In the genomic region with DNA sequence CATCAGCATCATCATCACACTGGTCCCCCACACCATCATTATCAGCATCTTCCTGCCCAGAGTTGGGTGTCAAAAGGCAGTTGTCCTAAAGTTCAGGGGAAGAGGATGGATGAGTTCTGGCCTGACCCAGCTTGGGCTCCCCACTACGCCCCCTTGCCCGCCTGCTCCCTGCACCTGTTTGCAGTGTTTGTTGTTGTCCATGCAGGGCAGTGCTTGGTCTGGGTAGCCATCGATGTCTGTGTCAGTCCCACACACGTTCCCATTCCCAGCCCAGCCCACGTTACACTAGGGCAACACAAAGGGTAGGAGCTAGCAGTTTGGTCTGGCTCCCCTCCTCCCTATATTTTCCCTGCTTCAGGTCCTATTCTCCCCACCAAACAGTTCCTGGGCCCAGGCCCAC, we compare ENCODE assay signal across 17 cellular contexts. TPM values are rescaled to one million over a fixed set of nuclear protein-coding genes. Genes with fewer than 3 reads are reported as not detected.
DNase-seq lines count a peak whose midpoint lies in the region; ATAC-seq and TF ChIP-seq lines count a peak whose summit lies in the region.
"Had no signal": no experiment of that assay in that cellular context is flagged by ENCODE, and none has a peak within 500 bp of the region (broad histone marks: within the 10 kb centered on the region; RNA-seq: fewer than 3 reads in every experiment).

No MANE protein-coding gene starts in this region.

- no peak for ATAC-seq in HG02610 (IDR thresholded peaks at IDR 0.05; ENCODE audit: unreplicated experiment)
- ATAC-seq in GM19035 (IDR thresholded peaks at IDR 0.05; ENCODE audit: unreplicated experiment) = no peak
- ATAC-seq in HG03439 (IDR thresholded peaks at IDR 0.05; ENCODE audit: unreplicated experiment) = no peak
- ATAC-seq: CD8-positive, alpha-beta T cell had no signal

- TF ChIP-seq CTCF in endodermal cell (conservative IDR thresholded peaks at IDR 0.05) = no peak
- TF ChIP-seq CTCF in osteoblast (IDR thresholded peaks at IDR 0.05; ENCODE audit: extremely low read depth, low read depth, low read length) = no peak

- no peaks in the 10 kb centered on the region for H3K27me3 ChIP-seq in endodermal cell (ENCODE audit: control insufficient read depth, insufficient read depth, low read length, poor library complexity, severe bottlenecking)
- H3K27me3 ChIP-seq in osteoblast (ENCODE audit: insufficient read depth, low read length) = no peaks in the 10 kb centered on the region
- H3K27me3 ChIP-seq: BLaER1 treated with 17β-estradiol and CSF1 and Interleukin-3, amounts not matched to agents 10 nM and 100 nM had no signal

- H3K36me3 ChIP-seq in endodermal cell (ENCODE audit: control insufficient read depth, insufficient read depth, low read length) (peaks cover 16% of the 10 kb centered on the region), osteoblast (ENCODE audit: insufficient read depth, low read length) (peaks cover 30% of the 10 kb centered on the region)

- H3K4me1 Mint-ChIP-seq in endodermal cell = no peaks in the 10 kb centered on the region

- no peaks in the 10 kb centered on the region for H4K20me1 ChIP-seq in osteoblast (ENCODE audit: insufficient read depth, low read length)
- H4K20me1 ChIP-seq: BLaER1 treated with 17β-estradiol and CSF1 and Interleukin-3, amounts not matched to agents 10 nM and 100 nM had no signal

- H3K4me2 ChIP-seq in osteoblast (ENCODE audit: insufficient read depth, low read length) = no peak overlapping the region
- H3K4me2 ChIP-seq: BLaER1 treated with 17β-estradiol and CSF1 and Interleukin-3, amounts not matched to agents 10 nM and 100 nM; KMS-11 had no signal

- WGBS in endodermal cell (ENCODE audit: insufficient coverage in 1 of 2, insufficient read length in 1 of 2), 2 experiments = 92 to 95% methylated on average over 2 to 5 of the region's 5 CpGs

- H3K9ac ChIP-seq in endodermal cell (ENCODE audit: extremely low read depth, low read length, poor library complexity, severe bottlenecking) = no peak overlapping the region
- H3K9ac ChIP-seq: BLaER1 treated with 17β-estradiol and CSF1 and Interleukin-3, amounts not matched to agents 10 nM and 100 nM; KMS-11 had no signal

- H3K27ac Mint-ChIP-seq in endodermal cell = no peak overlapping the region
- H3K27ac Mint-ChIP-seq: CD8-positive, alpha-beta T cell; HFFc6 had no signal

- H3K9me3 ChIP-seq in endodermal cell (ENCODE audit: control insufficient read depth, low read length) = no peaks in the 10 kb centered on the region
- H3K9me3 ChIP-seq in osteoblast (ENCODE audit: low read depth, low read length) = no peaks in the 10 kb centered on the region
- H3K9me3 ChIP-seq: BLaER1 treated with 17β-estradiol and CSF1 and Interleukin-3, amounts not matched to agents 10 nM and 100 nM had no signal

- peaks cover 65% of the 10 kb centered on the region for H3K36me3 Mint-ChIP-seq in endodermal cell (ENCODE audit: low read depth)
- H3K36me3 Mint-ChIP-seq: CD8-positive, alpha-beta T cell had no signal

- H3K4me1 ChIP-seq in endodermal cell (ENCODE audit: control insufficient read depth, insufficient read depth, low read length) = no peaks in the 10 kb centered on the region
- peaks cover under 1% of the 10 kb centered on the region for H3K4me1 ChIP-seq in osteoblast (ENCODE audit: insufficient read depth, low read length)

- no peaks in the 10 kb centered on the region for H3K9me3 Mint-ChIP-seq in endodermal cell
- H3K9me3 Mint-ChIP-seq: CD8-positive, alpha-beta T cell; HFFc6 had no signal

- no peak overlapping the region for H3K4me3 Mint-ChIP-seq in endodermal cell
- H3K4me3 Mint-ChIP-seq: CD8-positive, alpha-beta T cell; HFFc6 had no signal

- H3K27me3 Mint-ChIP-seq in endodermal cell (ENCODE audit: insufficient read depth) = peaks cover 1% of the 10 kb centered on the region

- peak overlapping the region; percentile 41 for H3K27ac ChIP-seq in endodermal cell (ENCODE audit: low read depth, low read length)
- H3K27ac ChIP-seq in osteoblast (ENCODE audit: low read depth, low read length) = no peak overlapping the region
- H3K27ac ChIP-seq: BLaER1 treated with 17β-estradiol and CSF1 and Interleukin-3, amounts not matched to agents 10 nM and 100 nM; KMS-11 had no signal

- peak; percentile 3 for DNase-seq in HuH-7.5 (ENCODE audit: low spot score)
- DNase-seq in endodermal cell = no peak
- DNase-seq in osteoblast (ENCODE audit: insufficient read length, low spot score, missing footprints) = peak; percentile 30
- DNase-seq: CD8-positive, alpha-beta T cell; GOT3; HFFc6; MV-4-11; NCI-H1694 treated with DMSO at 0.1 percent for 48 hours; NCI-H510A; NCI-H748 treated with DMSO at 0.1 percent for 48 hours; NK-92 treated with Interleukin-12 subunit alpha and Interleukin-12 subunit beta, amount 100 ng/mL, for 24 hours; Right ventricle myocardium superior had no signal

- H3K4me3 ChIP-seq in endodermal cell (ENCODE audit: low read length) (no peak overlapping the region), osteoblast (ENCODE audit: insufficient read depth, low read length) (no peak overlapping the region)
- H3K4me3 ChIP-seq: BLaER1 treated with 17β-estradiol and CSF1 and Interleukin-3, amounts not matched to agents 10 nM and 100 nM had no signal

- peaks cover 12% of the 10 kb centered on the region for H3K79me2 ChIP-seq in osteoblast (ENCODE audit: insufficient read depth, low read length)

- H2AFZ ChIP-seq in osteoblast (ENCODE audit: low read length) = no peak overlapping the region

RNA-seq across cellular contexts. Expression of gene THBS3, which starts 6.8 kb away (rescaled TPM):
- total RNA-seq in endodermal cell (10 to 100 TPM; 17.6 to 27.9 TPM), osteoblast (61.9 and 66.6 TPM in 2 replicates)
- 80.6 TPM for polyA plus RNA-seq in endodermal cell (2013, experiment 1 of 2)
- polyA plus RNA-seq in endodermal cell (2013, experiment 2 of 2) = 67.8 TPM

RNA-seq across cellular contexts. Expression of gene MTX1, which starts 7.6 kb away (rescaled TPM):
- total RNA-seq in endodermal cell (10 to 100 TPM; 47.3 to 63.2 TPM), osteoblast (37.4 and 42.7 TPM in 2 replicates)
- polyA plus RNA-seq in endodermal cell (2013, experiment 1 of 2) = 43.6 TPM
- 43.3 TPM for polyA plus RNA-seq in endodermal cell (2013, experiment 2 of 2)

RNA-seq across cellular contexts. Expression of gene TRIM46, which starts 27.3 kb away (rescaled TPM):
- total RNA-seq in endodermal cell (1 to 10 TPM; 5.1 to 7.1 TPM), osteoblast (3.2 and 3.3 TPM in 2 replicates)
- polyA plus RNA-seq in endodermal cell (2013, experiment 1 of 2) = 9.8 TPM
- 9.5 TPM for polyA plus RNA-seq in endodermal cell (2013, experiment 2 of 2)

RNA-seq across cellular contexts. Expression of gene KRTCAP2, which starts 27.8 kb away (rescaled TPM):
- total RNA-seq in endodermal cell = 100 to 1,000 TPM; 143 to 152 TPM
- polyA plus RNA-seq in endodermal cell (2013, experiment 1 of 2) = 161 TPM
- 154 TPM for polyA plus RNA-seq in endodermal cell (2013, experiment 2 of 2)
- 112 and 117 TPM in 2 replicates for total RNA-seq in osteoblast

RNA-seq across cellular contexts. Expression of gene ENTREP3, which starts 54.4 kb away (rescaled TPM):
- total RNA-seq in endodermal cell (10 to 100 TPM; 49.5 to 65.9 TPM), osteoblast (6.5 and 7.7 TPM in 2 replicates)
- 57.2 TPM for polyA plus RNA-seq in endodermal cell (2013, experiment 1 of 2)
- polyA plus RNA-seq in endodermal cell (2013, experiment 2 of 2) = 49.2 TPM
